12 cellular contexts compared by ENCODE assay signal in genomic region chrX:117645639-117646038, GRCh38.
"Had no signal": no experiment of that assay in that cellular context is flagged by ENCODE, and none has a peak within 500 bp of the region (broad histone marks: within the 10 kb centered on the region; RNA-seq: fewer than 3 reads in every experiment).

No MANE protein-coding gene starts in this region.

- DNase-seq: activated CD4-positive, alpha-beta T cell treated with anti-CD3 and anti-CD28 coated beads, Interleukin-2, amount 50 U/mL, for 4 hours; activated gamma-delta T cell; cortex of kidney; hypothalamus; left lung; midbrain; stimulated activated naive B cell treated with anti-CD40 and anti-IgM and Interleukin-4, amounts not matched to agents 10 μg/mL and 1 μg/mL and 100 μg/mL, for 72 hours; upper lobe of left lung had no signal

- H3K4me3 ChIP-seq: ascending aorta, left lung, thoracic aorta, upper lobe of left lung had no signal

- H3K9ac ChIP-seq: parathyroid adenoma had no signal

- H2AFZ ChIP-seq: parathyroid adenoma had no signal

- H3K36me3 ChIP-seq: ascending aorta, left lung, thoracic aorta, upper lobe of left lung had no signal

- H3K79me2 ChIP-seq: parathyroid adenoma had no signal

- H3K27me3 ChIP-seq: ascending aorta, left lung, upper lobe of left lung had no signal

- H3K4me1 ChIP-seq: ascending aorta, left lung, parathyroid adenoma, upper lobe of left lung had no signal

- H3K9me3 ChIP-seq: ascending aorta, left lung, thoracic aorta, upper lobe of left lung had no signal

- H3K27ac ChIP-seq: ascending aorta, left lung, parathyroid adenoma, thoracic aorta, upper lobe of left lung had no signal

- FAIRE-seq: frontal cortex had no signal
